Comparison of ENCODE assay signal across 16 cellular contexts in genomic region chr11:26231252-26231661, GRCh38.
DNase-seq lines count a peak whose midpoint lies in the region; ATAC-seq and TF ChIP-seq lines count a peak whose summit lies in the region.
"Had no signal": no experiment of that assay in that cellular context is flagged by ENCODE, and none has a peak within 500 bp of the region (broad histone marks: within the 10 kb centered on the region; RNA-seq: fewer than 3 reads in every experiment).

No MANE protein-coding gene starts in this region.

- H3K27ac Mint-ChIP-seq in activated CD4-positive, alpha-beta T cell treated with anti-CD3 and anti-CD28 coated beads for 36 hours = no peak overlapping the region
- H3K27ac Mint-ChIP-seq: activated CD4-positive, alpha-beta memory T cell treated with anti-CD3 and anti-CD28 coated beads for 36 hours had no signal

- TF ChIP-seq CTCF in psoas muscle (IDR thresholded peaks at IDR 0.05) = no peak

- no peaks in the 10 kb centered on the region for H3K36me3 ChIP-seq in psoas muscle (ENCODE audit: insufficient read depth in 1 of 2, low read depth in 1 of 2)
- H3K36me3 ChIP-seq: cardiac muscle cell had no signal

- no peak overlapping the region for H3K4me3 Mint-ChIP-seq in activated CD4-positive, alpha-beta T cell treated with anti-CD3 and anti-CD28 coated beads for 36 hours
- H3K4me3 Mint-ChIP-seq: activated CD4-positive, alpha-beta memory T cell treated with anti-CD3 and anti-CD28 coated beads for 36 hours; stimulated activated naive B cell treated with anti-CD40 and anti-IgM and Interleukin-4, amounts not matched to agents 10 μg/mL and 1 μg/mL and 100 μg/mL, for 72 hours had no signal

- POLR2A ChIA-PET in activated CD4-positive, alpha-beta T cell treated with anti-CD3 and anti-CD28 coated beads for 36 hours (lab: Charles Lee) = no interaction called here

- H3K9me3 Mint-ChIP-seq in activated CD4-positive, alpha-beta T cell treated with anti-CD3 and anti-CD28 coated beads for 36 hours (ENCODE audit: low read depth) = peaks cover 3% of the 10 kb centered on the region

- no peaks in the 10 kb centered on the region for H3K4me1 ChIP-seq in psoas muscle

- H3K27me3 ChIP-seq in psoas muscle (ENCODE audit: insufficient read depth in 3 of 3, low read length in 2 of 3) = no peaks in the 10 kb centered on the region
- H3K27me3 ChIP-seq: cardiac muscle cell had no signal

- no peaks in the 10 kb centered on the region for H3K27me3 Mint-ChIP-seq in activated CD4-positive, alpha-beta T cell treated with anti-CD3 and anti-CD28 coated beads for 36 hours
- H3K27me3 Mint-ChIP-seq: stimulated activated naive B cell treated with anti-CD40 and anti-IgM and Interleukin-4, amounts not matched to agents 10 μg/mL and 1 μg/mL and 100 μg/mL, for 72 hours had no signal

- H3K27ac ChIP-seq in psoas muscle = no peak overlapping the region
- H3K27ac ChIP-seq: C4-2B, cardiac muscle cell had no signal

- WGBS in psoas muscle, 3 donors = 14 to 79% (median 73%) methylated on average over 3 of the region's 3 CpGs

- DNase-seq in EH (ENCODE audit: low read depth) = peak; percentile 63
- peak; percentile 77 for DNase-seq in LHCN-M2 (ENCODE audit: low read depth)
- peak; percentile 21 for DNase-seq in dedifferentiated amniotic fluid mesenchymal stem cell (ENCODE audit: extremely low spot score)
- peak; percentile 8 for DNase-seq in myocyte (ENCODE audit: low read depth)
- DNase-seq in psoas muscle = no peak
- no peak for DNase-seq in activated CD4-positive, alpha-beta T cell treated with anti-CD3 and anti-CD28 coated beads for 36 hours
- no peak for DNase-seq in NCI-H1694 (lab: John Stamatoyannopoulos, UW)
- DNase-seq: activated CD4-positive, alpha-beta memory T cell treated with anti-CD3 and anti-CD28 coated beads for 36 hours; NCI-H446; stimulated activated CD4-positive, alpha-beta T cell treated with anti-CD3 and anti-CD28 coated beads, Interleukin-4, amount 100 ng/mL, for 24 hours; stimulated activated naive B cell treated with anti-CD40 and anti-IgM and Interleukin-4, amounts not matched to agents 10 μg/mL and 1 μg/mL and 100 μg/mL, for 72 hours had no signal

- intact Hi-C loops in psoas muscle (cut with DNase I) = no loop called here
- intact Hi-C loops in activated CD4-positive, alpha-beta T cell treated with anti-CD3 and anti-CD28 coated beads for 36 hours (cut with DNase I, micrococcal nuclease) = no loop called here

- no peaks in the 10 kb centered on the region for H3K4me1 Mint-ChIP-seq in activated CD4-positive, alpha-beta T cell treated with anti-CD3 and anti-CD28 coated beads for 36 hours
- H3K4me1 Mint-ChIP-seq: stimulated activated naive B cell treated with anti-CD40 and anti-IgM and Interleukin-4, amounts not matched to agents 10 μg/mL and 1 μg/mL and 100 μg/mL, for 72 hours had no signal

- no peaks in the 10 kb centered on the region for H3K9me3 ChIP-seq in psoas muscle

- ATAC-seq in psoas muscle (no peak), HG02610 (IDR thresholded peaks at IDR 0.05; ENCODE audit: unreplicated experiment) (no peak)
- ATAC-seq in activated CD4-positive, alpha-beta T cell treated with anti-CD3 and anti-CD28 coated beads for 36 hours = no peak
- ATAC-seq: HCT116; Panc1; stimulated activated naive B cell treated with anti-CD40 and anti-IgM and Interleukin-4, amounts not matched to agents 10 μg/mL and 1 μg/mL and 100 μg/mL, for 72 hours had no signal

- no peak overlapping the region for H3K4me3 ChIP-seq in psoas muscle
- H3K4me3 ChIP-seq: cardiac muscle cell had no signal

- CTCF ChIA-PET in activated CD4-positive, alpha-beta T cell treated with anti-CD3 and anti-CD28 coated beads for 36 hours (lab: Charles Lee) = interaction anchor here (0.6 kb wide), 1 partner anchor 14 kb away, joined by 3 read pairs; no protein-coding TSS in a partner anchor

- no peaks in the 10 kb centered on the region for H3K36me3 Mint-ChIP-seq in activated CD4-positive, alpha-beta T cell treated with anti-CD3 and anti-CD28 coated beads for 36 hours (ENCODE audit: low read depth)
- H3K36me3 Mint-ChIP-seq: activated CD4-positive, alpha-beta memory T cell treated with anti-CD3 and anti-CD28 coated beads for 36 hours; stimulated activated naive B cell treated with anti-CD40 and anti-IgM and Interleukin-4, amounts not matched to agents 10 μg/mL and 1 μg/mL and 100 μg/mL, for 72 hours had no signal

Comparison
In these comparisons a context has a peak if more than half of its experiments do, and no peak if none do; other contexts are left out.
1. DNase-seq: peak in EH (single experiment), LHCN-M2 (single experiment), dedifferentiated amniotic fluid mesenchymal stem cell (single experiment) and myocyte (single experiment); none in psoas muscle (0 of 2), activated CD4-positive, alpha-beta T cell treated with anti-CD3 and anti-CD28 coated beads for 36 hours (single experiment) and NCI-H1694 (single experiment).